8 cellular contexts compared by ENCODE assay signal in the genomic region with DNA sequence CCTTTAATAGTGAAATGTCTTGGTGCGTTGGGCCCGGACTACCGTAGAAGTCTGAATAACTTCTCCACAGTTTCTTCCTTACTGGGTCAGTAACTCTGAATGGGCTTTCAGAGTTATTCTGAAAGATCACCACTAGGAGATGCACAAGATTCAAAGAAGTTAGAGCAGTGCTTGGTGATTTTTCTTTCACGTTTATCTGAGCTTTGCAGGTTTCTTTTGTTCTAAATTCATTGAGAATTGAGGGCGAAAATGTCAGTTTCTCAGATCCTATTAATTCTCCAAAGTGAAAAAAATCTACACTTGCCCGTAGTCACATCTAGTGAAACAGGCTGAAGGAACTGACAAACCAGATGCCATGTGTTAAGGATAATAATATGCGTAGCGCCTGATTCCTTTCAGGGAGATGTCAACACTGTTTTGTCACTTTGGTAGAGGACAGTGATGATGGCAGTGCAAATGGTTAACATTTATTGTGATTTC.
DNase-seq lines count a peak whose midpoint lies in the region; ATAC-seq and TF ChIP-seq lines count a peak whose summit lies in the region.

No MANE protein-coding gene starts in this region.

- H3K9me3 Mint-ChIP-seq in nephron progenitor cell, result no peaks in the 10 kb centered on the region

- no peak overlapping the region for H3K4me2 ChIP-seq in fibroblast of lung (ENCODE audit: extremely low read depth, insufficient read depth, low read length)

- peaks cover 3% of the 10 kb centered on the region for H3K27me3 Mint-ChIP-seq in nephron progenitor cell (ENCODE audit: low read depth, poor library complexity)

- no peak overlapping the region for H3K27ac ChIP-seq in C4-2B
- no peak overlapping the region for H3K27ac ChIP-seq in fibroblast of lung (ENCODE audit: insufficient read depth, low read length)

- H3K27ac Mint-ChIP-seq in nephron progenitor cell, result no peak overlapping the region

- peak; percentile 62 for ATAC-seq in GM18907 (IDR thresholded peaks at IDR 0.05; ENCODE audit: unreplicated experiment)

- no peaks in the 10 kb centered on the region for H4K20me1 ChIP-seq in fibroblast of lung (ENCODE audit: control insufficient read depth, extremely low read depth, insufficient read depth, low read length)

- H3K9ac ChIP-seq in fibroblast of lung (ENCODE audit: insufficient read depth, low read length), result no peak overlapping the region

- peak; percentile 90 for TF ChIP-seq CTCF in C4-2B (conservative IDR thresholded peaks at IDR 0.05)
- TF ChIP-seq CTCF in fibroblast of lung (conservative IDR thresholded peaks at IDR 0.05 in 1 of 2, IDR thresholded peaks at IDR 0.05 in 1 of 2; ENCODE audit: low read depth in 1 of 2, low read length in 2 of 2), result peak; percentile 89 to 98
- TF ChIP-seq CTCF in nephron progenitor cell (IDR thresholded peaks at IDR 0.05), result peak; percentile 79

- H3K4me3 ChIP-seq in fibroblast of lung (replicated peaks in 1 of 4; ENCODE audit: control extremely low read depth in 1 of 4, insufficient read depth in 1 of 4, low read depth in 3 of 4, low read length in 4 of 4), result no peak overlapping the region

- no peaks in the 10 kb centered on the region for H3K79me2 ChIP-seq in fibroblast of lung (ENCODE audit: control insufficient read depth, insufficient read depth, low read length)

- H3K9me3 ChIP-seq in fibroblast of lung (ENCODE audit: control insufficient read depth, insufficient read depth, low read depth, low read length), result no peaks in the 10 kb centered on the region

- H3K36me3 ChIP-seq in fibroblast of lung (ENCODE audit: control insufficient read depth, insufficient read depth, low read length), result no peaks in the 10 kb centered on the region

- H3K4me3 Mint-ChIP-seq in nephron progenitor cell, result no peak overlapping the region

- no peaks in the 10 kb centered on the region for H3K27me3 ChIP-seq in fibroblast of lung (ENCODE audit: control insufficient read depth, insufficient read depth, low read length)

- H3K36me3 Mint-ChIP-seq in nephron progenitor cell (ENCODE audit: low read depth), result no peaks in the 10 kb centered on the region

- peaks cover 2% of the 10 kb centered on the region for H3K4me1 ChIP-seq in fibroblast of lung (ENCODE audit: control insufficient read depth, extremely low read depth, insufficient read depth, low read length)

- no peak overlapping the region for H2AFZ ChIP-seq in fibroblast of lung (ENCODE audit: low read length)

- DNase-seq in NCI-H1105 (lab: John Stamatoyannopoulos, UW) (peak; percentile 7), SKM-1 (lab: John Stamatoyannopoulos, UW; ENCODE audit: unreplicated experiment) (peak; percentile 82), fibroblast of lung (ENCODE audit: low read depth in 2 of 2) (peak; percentile 72 to 86), nephron progenitor cell (no peak), cerebellar nuclear complex (lab: John Stamatoyannopoulos, UW) (no peak), 8988T (no peak)

- peaks cover 31% of the 10 kb centered on the region for H3K4me1 Mint-ChIP-seq in nephron progenitor cell

Comparison
In these comparisons a context has a peak if more than half of its experiments do, and no peak if none do; other contexts are left out.
1. DNase-seq: peak in NCI-H1105 (single experiment), SKM-1 (single experiment) and fibroblast of lung (2 of 2); none in nephron progenitor cell (single experiment), cerebellar nuclear complex (0 of 2) and 8988T (single experiment).
2. Peak in every context shown above with its lines, with median percentiles within 50 percentile points of each other: CTCF ChIP-seq.